18 cellular contexts compared by ENCODE assay signal in the genomic region with DNA sequence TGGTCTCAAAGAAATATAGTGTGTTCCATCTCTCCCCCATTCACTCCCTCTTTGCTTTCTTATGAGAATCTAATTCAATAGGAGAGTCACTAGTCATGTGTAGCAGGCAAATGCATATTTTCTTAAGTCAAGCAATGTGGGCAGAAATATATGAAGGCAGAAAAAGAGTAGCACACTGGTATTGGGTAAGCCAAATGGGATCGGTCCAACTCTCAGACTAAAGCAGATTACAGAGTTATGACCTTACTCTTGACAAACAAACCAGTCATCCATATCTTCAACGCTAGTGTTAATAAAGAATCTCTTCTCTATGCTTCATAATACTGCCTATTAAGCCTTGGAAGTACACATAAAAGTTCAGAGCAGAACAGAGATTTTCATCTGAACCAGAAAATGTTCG.
DNase-seq lines count a peak whose midpoint lies in the region; ATAC-seq and TF ChIP-seq lines count a peak whose summit lies in the region.
"Had no signal": no experiment of that assay in that cellular context is flagged by ENCODE, and none has a peak within 500 bp of the region (broad histone marks: within the 10 kb centered on the region; RNA-seq: fewer than 3 reads in every experiment).

No MANE protein-coding gene starts in this region.

- no peaks in the 10 kb centered on the region for H3K9me3 Mint-ChIP-seq in activated T-helper 2 cell treated with anti-CD3 and anti-CD28 coated beads, Interferon-gamma antibody, Interleukin-2, Interleukin-4, amounts not matched to agents 10 μg/mL and 5 μg/mL and 100 μg/mL, durations not matched to agents 14 hours and 24 hours and 36 hours
- H3K9me3 Mint-ChIP-seq: immature natural killer cell, neural crest cell had no signal

- intact Hi-C loops in PC-3 (cut with micrococcal nuclease), result no loop called here
- intact Hi-C loops in gastrocnemius medialis (cut with DNase I; ENCODE audit: low total_unique reads), result loop anchor here (2.0 to 10.0 kb wide), 4 partner anchors 137 to 589 kb away; no protein-coding TSS in a partner anchor
- intact Hi-C loops in activated T-helper 2 cell treated with anti-CD3 and anti-CD28 coated beads, Interferon-gamma antibody, Interleukin-2, Interleukin-4, amounts not matched to agents 10 μg/mL and 5 μg/mL and 100 μg/mL, durations not matched to agents 14 hours and 24 hours and 36 hours (cut with micrococcal nuclease), result no loop called here

- H3K4me2 ChIP-seq in PC-3 (ENCODE audit: low read length), result no peak overlapping the region

- H3K4me3 ChIP-seq in PC-3 (ENCODE audit: low read length), result no peak overlapping the region
- no peak overlapping the region for H3K4me3 ChIP-seq in fibroblast of the aortic adventitia (ENCODE audit: low read depth, low read length)
- peak overlapping the region in 2 of 4 donors; percentile 7 to 14 for H3K4me3 ChIP-seq in gastrocnemius medialis
- H3K4me3 ChIP-seq: HAP-1 had no signal

- H3K9ac ChIP-seq in PC-3 (ENCODE audit: low read length), result no peak overlapping the region

- no peaks in the 10 kb centered on the region for H3K36me3 Mint-ChIP-seq in activated T-helper 2 cell treated with anti-CD3 and anti-CD28 coated beads, Interferon-gamma antibody, Interleukin-2, Interleukin-4, amounts not matched to agents 10 μg/mL and 5 μg/mL and 100 μg/mL, durations not matched to agents 14 hours and 24 hours and 36 hours (ENCODE audit: low read depth)
- H3K36me3 Mint-ChIP-seq: immature natural killer cell had no signal

- in situ Hi-C loops in gastrocnemius medialis (cut with MboI; ENCODE audit: low sequenced_read_pairs in 4 of 4), result no loop called here

- DNase-seq in HCEC 1CT (peak; percentile 33), PC-3 (peak; percentile 56), fibroblast of the aortic adventitia (ENCODE audit: low read depth) (peak; percentile 80), gastrocnemius medialis (no peak), islet precursor cell (no peak)
- DNase-seq in activated T-helper 2 cell treated with anti-CD3 and anti-CD28 coated beads, Interferon-gamma antibody, Interleukin-2, Interleukin-4, amounts not matched to agents 10 μg/mL and 5 μg/mL and 100 μg/mL, durations not matched to agents 14 hours and 24 hours and 36 hours (ENCODE audit: low spot score), result no peak
- DNase-seq: activated naive CD4-positive, alpha-beta T cell treated with anti-CD3 and anti-CD28 coated beads, Interleukin-2, amount 50 U/mL, for 16 hours; activated T-cell treated with anti-CD3 and anti-CD28 coated beads, Interleukin-2, amount 50 U/mL, for 1 hour; C1 segment of cervical spinal cord; immature natural killer cell; NCI-H748 treated with DMSO at 0.1 percent for 48 hours; stimulated activated CD4-positive, alpha-beta T cell treated with anti-CD3 and anti-CD28 coated beads, Interleukin-4, amount 100 ng/mL, for 24 hours; stimulated activated CD8-positive, alpha-beta memory T cell treated with anti-CD3 and anti-CD28 coated beads, Interleukin-4, amount 100 ng/mL, for 48 hours; SW 1271 had no signal

- H3K27me3 ChIP-seq in PC-3 (ENCODE audit: low read length) (no peaks in the 10 kb centered on the region), gastrocnemius medialis (no peaks in the 10 kb centered on the region)

- BruUV-seq in PC-3 (replicated peaks; lab: Mats Ljungman, UMichigan), result no TSS peak

- H3K4me3 Mint-ChIP-seq in activated T-helper 2 cell treated with anti-CD3 and anti-CD28 coated beads, Interferon-gamma antibody, Interleukin-2, Interleukin-4, amounts not matched to agents 10 μg/mL and 5 μg/mL and 100 μg/mL, durations not matched to agents 14 hours and 24 hours and 36 hours (ENCODE audit: low read depth), result no peak overlapping the region
- H3K4me3 Mint-ChIP-seq: immature natural killer cell, neural crest cell had no signal

- no peak overlapping the region for H3K27ac Mint-ChIP-seq in activated T-helper 2 cell treated with anti-CD3 and anti-CD28 coated beads, Interferon-gamma antibody, Interleukin-2, Interleukin-4, amounts not matched to agents 10 μg/mL and 5 μg/mL and 100 μg/mL, durations not matched to agents 14 hours and 24 hours and 36 hours
- H3K27ac Mint-ChIP-seq: immature natural killer cell had no signal

- CTCF ChIA-PET in PC-3 (lab: Charles Lee), result no interaction called here

- H3K4me1 Mint-ChIP-seq in activated T-helper 2 cell treated with anti-CD3 and anti-CD28 coated beads, Interferon-gamma antibody, Interleukin-2, Interleukin-4, amounts not matched to agents 10 μg/mL and 5 μg/mL and 100 μg/mL, durations not matched to agents 14 hours and 24 hours and 36 hours (ENCODE audit: low read depth), result peaks cover 7% of the 10 kb centered on the region

- no peaks in the 10 kb centered on the region for H3K79me2 ChIP-seq in PC-3 (ENCODE audit: low read length)

- no peak for TF ChIP-seq CTCF in PC-3 (conservative IDR thresholded peaks at IDR 0.05; ENCODE audit: low read depth, low read length)
- TF ChIP-seq CTCF in fibroblast of the aortic adventitia (IDR thresholded peaks at IDR 0.05; ENCODE audit: insufficient read depth, low read length), result no peak
- TF ChIP-seq CTCF in gastrocnemius medialis (IDR thresholded peaks at IDR 0.05 in 4 of 5, conservative IDR thresholded peaks at IDR 0.05 in 1 of 5), result no peak

- POLR2A ChIA-PET in PC-3 (lab: Charles Lee; ENCODE audit: unreplicated experiment), result no interaction called here

- H3K36me3 ChIP-seq in PC-3 (ENCODE audit: low read depth, low read length) (no peaks in the 10 kb centered on the region), gastrocnemius medialis (no peaks in the 10 kb centered on the region)
- H3K36me3 ChIP-seq: HAP-1 had no signal

- no peaks in the 10 kb centered on the region for H3F3A ChIP-seq in PC-3 (ENCODE audit: low read length, unreplicated experiment)

- H3K27ac ChIP-seq in PC-3 (ENCODE audit: low read length) (no peak overlapping the region), gastrocnemius medialis (peak overlapping the region; percentile 87 to 97 (median 92))

- no peak for TF ChIP-seq POLR2A in gastrocnemius medialis (IDR thresholded peaks at IDR 0.05)

- H2AFZ ChIP-seq in PC-3 (ENCODE audit: low read length), result no peak overlapping the region

- H3K4me1 ChIP-seq in PC-3 (ENCODE audit: insufficient read depth, low read length) (peaks cover 33% of the 10 kb centered on the region), gastrocnemius medialis (peaks cover 60 to 67% of the 10 kb centered on the region in 2 donors)
- H3K4me1 ChIP-seq: HAP-1 had no signal

- H4K20me1 ChIP-seq in PC-3 (ENCODE audit: low read length), result no peaks in the 10 kb centered on the region

- ATAC-seq in PC-3 (0 out of 2 replicates have a peak, but pooled peaks have one; percentile 30), gastrocnemius medialis (no peak), HG02759 (IDR thresholded peaks at IDR 0.05; ENCODE audit: unreplicated experiment) (no peak)
- ATAC-seq: sciatic nerve had no signal

- no peaks in the 10 kb centered on the region for H3K9me2 ChIP-seq in PC-3 (replicated peaks; ENCODE audit: low read length)

- H3K27me3 Mint-ChIP-seq in activated T-helper 2 cell treated with anti-CD3 and anti-CD28 coated beads, Interferon-gamma antibody, Interleukin-2, Interleukin-4, amounts not matched to agents 10 μg/mL and 5 μg/mL and 100 μg/mL, durations not matched to agents 14 hours and 24 hours and 36 hours (ENCODE audit: low read depth), result no peaks in the 10 kb centered on the region

- H3K9me3 ChIP-seq in PC-3 (ENCODE audit: low read length) (no peaks in the 10 kb centered on the region), gastrocnemius medialis (no peaks in the 10 kb centered on the region)
- H3K9me3 ChIP-seq: HAP-1 had no signal

Comparison
In these comparisons a context has a peak if more than half of its experiments do, and no peak if none do; other contexts are left out.
1. DNase-seq: peak in HCEC 1CT (single experiment), PC-3 (single experiment) and fibroblast of the aortic adventitia (single experiment); none in gastrocnemius medialis (0 of 2), islet precursor cell (single experiment) and activated T-helper 2 cell treated with anti-CD3 and anti-CD28 coated beads, Interferon-gamma antibody, Interleukin-2, Interleukin-4, amounts not matched to agents 10 μg/mL and 5 μg/mL and 100 μg/mL, durations not matched to agents 14 hours and 24 hours and 36 hours (single experiment).